In genomic region chr9:33988219-33988890, GRCh38 we compare ENCODE assay signal across 9 cellular contexts.
A peak's percentile ranks its signal among the peaks of the same experiment; 100 is the strongest.
DNase-seq lines count a peak whose midpoint lies in the region; ATAC-seq and TF ChIP-seq lines count a peak whose summit lies in the region.
"Had no signal": no experiment of that assay in that cellular context is flagged by ENCODE, and none has a peak within 500 bp of the region (broad histone marks: within the 10 kb centered on the region; RNA-seq: fewer than 3 reads in every experiment).

No MANE protein-coding gene starts in this region.

- H3K4me3 ChIP-seq in H7 (ENCODE audit: insufficient read depth, low read depth, low read length) (no peak overlapping the region), upper lobe of right lung (no peak overlapping the region), smooth muscle cell (no peak overlapping the region)

- ATAC-seq in GM18499 (IDR thresholded peaks at IDR 0.05; ENCODE audit: insufficient read depth, unreplicated experiment) (peak; percentile 90), GM21447 (IDR thresholded peaks at IDR 0.05; ENCODE audit: unreplicated experiment) (peak; percentile 98), HG03460 (IDR thresholded peaks at IDR 0.05; ENCODE audit: unreplicated experiment) (peak; percentile 99), foreskin keratinocyte (peak; percentile 79), upper lobe of right lung (no peak)
- ATAC-seq: Panc1 had no signal

- no peak overlapping the region for H2AFZ ChIP-seq in smooth muscle cell (ENCODE audit: low read depth)

- no peak overlapping the region for H3K4me2 ChIP-seq in smooth muscle cell

- intact Hi-C loops in upper lobe of right lung (cut with DNase I), result no loop called here

- H3K9ac ChIP-seq in smooth muscle cell (ENCODE audit: low read depth), result no peak overlapping the region

- 79% methylated on average over 5 of the region's 5 CpGs for WGBS in smooth muscle cell (ENCODE audit: low lambda C conversion rate)

- no peak overlapping the region for H3K27ac ChIP-seq in foreskin keratinocyte
- no peak overlapping the region for H3K27ac ChIP-seq in upper lobe of right lung
- H3K27ac ChIP-seq in smooth muscle cell (ENCODE audit: low read depth), result no peak overlapping the region

- H3K36me3 ChIP-seq in H7 (replicated peaks; ENCODE audit: control insufficient read depth, insufficient read depth, low read length) (peaks cover 6% of the 10 kb centered on the region), upper lobe of right lung (peaks cover 57% of the 10 kb centered on the region), smooth muscle cell (ENCODE audit: low read depth) (peaks cover 15% of the 10 kb centered on the region)

- peaks cover 20% of the 10 kb centered on the region for H3K79me2 ChIP-seq in smooth muscle cell (ENCODE audit: low read depth)

- DNase-seq in foreskin keratinocyte (peak; percentile 19 to 52), H7 (no peak), upper lobe of right lung (no peak), NCI-H128 (lab: John Stamatoyannopoulos, UW; ENCODE audit: unreplicated experiment) (no peak), smooth muscle cell (lab: John Stamatoyannopoulos, UW; ENCODE audit: unreplicated experiment) (no peak)

- no peaks in the 10 kb centered on the region for H3K4me1 ChIP-seq in foreskin keratinocyte
- no peaks in the 10 kb centered on the region for H3K4me1 ChIP-seq in upper lobe of right lung
- H3K4me1 ChIP-seq in smooth muscle cell (ENCODE audit: low read depth), result no peaks in the 10 kb centered on the region

- no peaks in the 10 kb centered on the region for H3F3A ChIP-seq in smooth muscle cell (ENCODE audit: low read depth)

- H3K9me3 ChIP-seq in upper lobe of right lung (no peaks in the 10 kb centered on the region), smooth muscle cell (replicated peaks; ENCODE audit: low read depth) (no peaks in the 10 kb centered on the region)

- H3K27me3 ChIP-seq in foreskin keratinocyte, result no peaks in the 10 kb centered on the region
- H3K27me3 ChIP-seq in H7 (ENCODE audit: control insufficient read depth, insufficient read depth, low read length), result no peaks in the 10 kb centered on the region
- H3K27me3 ChIP-seq in upper lobe of right lung, result no peaks in the 10 kb centered on the region
- no peaks in the 10 kb centered on the region for H3K27me3 ChIP-seq in smooth muscle cell (ENCODE audit: low read depth)

- peaks cover 25% of the 10 kb centered on the region for H4K20me1 ChIP-seq in smooth muscle cell (ENCODE audit: low read depth)

- TF ChIP-seq CTCF in foreskin keratinocyte (conservative IDR thresholded peaks at IDR 0.05) (no peak), upper lobe of right lung (IDR thresholded peaks at IDR 0.05) (no peak), smooth muscle cell (IDR thresholded peaks at IDR 0.05; ENCODE audit: borderline replicate concordance, insufficient read depth, poor library complexity, severe bottlenecking) (no peak)

Comparison
In these comparisons a context has a peak if more than half of its experiments do, and no peak if none do; other contexts are left out.
1. DNase-seq: peak in foreskin keratinocyte (2 of 2); none in H7 (single experiment), upper lobe of right lung (single experiment), NCI-H128 (single experiment) and smooth muscle cell (single experiment).